In the genomic region with DNA sequence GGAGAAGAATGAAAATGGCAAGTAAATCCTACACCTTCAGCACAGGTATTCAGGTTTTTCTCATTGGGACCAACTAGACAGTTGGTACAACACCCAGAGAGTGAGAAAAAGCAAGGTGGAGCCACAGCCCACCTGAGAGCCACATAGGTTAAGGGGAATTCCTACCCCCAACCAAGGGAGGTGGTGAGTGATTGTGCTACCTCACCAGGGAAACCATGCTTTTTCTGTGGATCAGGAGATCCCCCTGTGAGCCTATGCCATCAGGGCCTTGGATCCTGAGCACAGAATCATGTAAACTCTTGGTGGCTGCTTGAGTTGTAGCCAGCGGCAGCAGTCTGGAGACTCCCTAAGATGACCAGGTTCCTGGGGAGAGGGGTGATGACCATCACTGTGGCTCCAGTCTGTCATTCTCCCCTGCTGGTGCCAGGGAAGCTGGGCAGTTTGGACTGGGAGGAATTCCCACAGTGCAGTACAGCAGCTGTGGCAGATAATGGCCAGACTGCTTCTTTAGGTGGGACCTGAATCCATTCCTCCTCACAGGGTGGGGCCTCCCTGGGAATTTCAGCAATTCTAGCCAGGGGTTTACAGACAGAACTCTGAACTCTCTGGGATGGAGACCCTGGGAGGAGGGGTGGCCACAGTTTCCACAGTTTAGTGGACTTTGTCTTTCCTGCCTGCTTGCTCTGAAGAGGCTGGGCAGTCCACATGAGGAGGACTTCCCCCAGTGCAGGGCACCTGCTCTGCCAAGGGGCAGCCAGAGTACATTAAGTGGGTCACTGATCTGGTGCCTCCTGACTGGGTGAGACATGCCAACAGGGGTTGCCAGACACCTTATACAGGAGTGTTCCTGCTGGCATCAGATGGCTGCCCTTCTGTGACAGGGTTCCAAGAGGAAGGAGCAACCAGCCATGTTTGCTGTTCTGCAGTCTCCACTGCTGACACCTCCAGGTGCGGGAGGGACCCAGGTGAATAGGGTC, we compare ENCODE assay signal across 19 cellular contexts. TPM values are rescaled to one million over a fixed set of nuclear protein-coding genes. Genes with fewer than 3 reads are reported as not detected.
"Had no signal": no experiment of that assay in that cellular context is flagged by ENCODE, and none has a peak within 500 bp of the region (broad histone marks: within the 10 kb centered on the region; RNA-seq: fewer than 3 reads in every experiment).

No MANE protein-coding gene starts in this region.

- H3K27me3 ChIP-seq: cardiac muscle cell, hepatocyte, sigmoid colon, spleen had no signal

- DNase-seq: activated CD4-positive, alpha-beta T cell treated with anti-CD3 and anti-CD28 coated beads, Interleukin-2, amount 10 ng/mL, durations not matched to agents 24 days and 14 days; activated CD8-positive, alpha-beta memory T cell treated with anti-CD3 and anti-CD28 coated beads, Interleukin-2, amount 10 ng/mL, durations not matched to agents 7 days and 5 days; activated CD8-positive, alpha-beta T cell treated with anti-CD3 and anti-CD28 coated beads for 36 hours; activated gamma-delta T cell; activated naive CD4-positive, alpha-beta T cell treated with anti-CD3 and anti-CD28 coated beads, Interleukin-2, amount 50 U/mL, for 16 hours; activated naive CD8-positive, alpha-beta T cell treated with anti-CD3 and anti-CD28 coated beads, Interleukin-2, amount 50 U/mL, for 24 hours; foreskin fibroblast; kidney glomerular epithelial cell; mesenchymal stem cell; nucleus accumbens; sigmoid colon; spleen; stimulated activated CD4-positive, alpha-beta T cell treated with anti-CD3 and anti-CD28 coated beads, Interleukin-4, amount 100 ng/mL, for 1 hour; stimulated activated naive CD4-positive, alpha-beta T cell had no signal

- H3K4me3 ChIP-seq: cardiac muscle cell, hepatocyte, sigmoid colon, spleen had no signal

- H3K36me3 ChIP-seq: cardiac muscle cell, sigmoid colon, spleen had no signal

- H3K4me1 ChIP-seq: parathyroid adenoma, sigmoid colon, spleen had no signal

- H3K4me2 ChIP-seq: hepatocyte had no signal

- H3K79me2 ChIP-seq: parathyroid adenoma had no signal

- H2AFZ ChIP-seq: hepatocyte, parathyroid adenoma had no signal

- H3K27ac ChIP-seq: cardiac muscle cell, hepatocyte, parathyroid adenoma, sigmoid colon, spleen had no signal

- H3K9ac ChIP-seq: parathyroid adenoma had no signal

- FAIRE-seq: endometrium had no signal

RNA-seq across cellular contexts. Expression of a gene that starts 43.2 kb away (rescaled TPM):
- total RNA-seq: activated CD4-positive, alpha-beta T cell treated with anti-CD3 and anti-CD28 coated beads, Interleukin-2, amount 10 ng/mL, durations not matched to agents 24 days and 14 days; activated T-helper 1 cell treated with anti-CD3 and anti-CD28 coated beads, Interleukin-12 subunit alpha, Interleukin-12 subunit beta, Interleukin-2, Interleukin-4 antibody, amounts not matched to agents 30 ng/mL and 10 ng/mL and 1 ng/mL, durations not matched to agents 14 hours and 24 hours and 36 hours had no signal
